19 cellular contexts compared by ENCODE assay signal in genomic region chr5:60490597-60491166, GRCh38.
"Had no signal": no experiment of that assay in that cellular context is flagged by ENCODE, and none has a peak within 500 bp of the region (broad histone marks: within the 10 kb centered on the region; RNA-seq: fewer than 3 reads in every experiment).

No MANE protein-coding gene starts in this region.

- H3K27me3 Mint-ChIP-seq: activated CD4-positive, alpha-beta T cell treated with anti-CD3 and anti-CD28 coated beads for 36 hours; activated CD8-positive, alpha-beta T cell treated with anti-CD3 and anti-CD28 coated beads for 36 hours; dendritic cell treated with granulocyte-macrophage colony-stimulating factor and Interleukin-4, amounts not matched to agents 40 ng/mL and 50 ng/mL, for 4 days; naive thymus-derived CD8-positive, alpha-beta T cell; progenitor cell of endocrine pancreas; stimulated activated naive B cell treated with anti-CD40 and anti-IgM and Interleukin-4, amounts not matched to agents 10 μg/mL and 1 μg/mL and 100 μg/mL, for 72 hours had no signal

- H3K4me1 Mint-ChIP-seq: activated CD4-positive, alpha-beta T cell treated with anti-CD3 and anti-CD28 coated beads for 36 hours; activated naive CD8-positive, alpha-beta T cell treated with anti-CD3 and anti-CD28 coated beads, Interleukin-2, amount 10 ng/mL, durations not matched to agents 7 days and 5 days had no signal

- H3K9me3 Mint-ChIP-seq: activated CD8-positive, alpha-beta T cell treated with anti-CD3 and anti-CD28 coated beads for 36 hours; dendritic cell treated with granulocyte-macrophage colony-stimulating factor and Interleukin-4, amounts not matched to agents 40 ng/mL and 50 ng/mL, for 4 days; endodermal cell; naive thymus-derived CD8-positive, alpha-beta T cell; stimulated activated naive B cell treated with anti-CD40 and anti-IgM and Interleukin-4, amounts not matched to agents 10 μg/mL and 1 μg/mL and 100 μg/mL, for 72 hours had no signal

- H3K4me3 Mint-ChIP-seq: activated CD4-positive, alpha-beta T cell treated with anti-CD3 and anti-CD28 coated beads for 36 hours; activated CD8-positive, alpha-beta T cell treated with anti-CD3 and anti-CD28 coated beads for 36 hours; activated naive CD8-positive, alpha-beta T cell treated with anti-CD3 and anti-CD28 coated beads, Interleukin-2, amount 10 ng/mL, durations not matched to agents 7 days and 5 days; activated T-cell treated with anti-CD3 and anti-CD28 coated beads, Interleukin-2, amount 50 U/mL, for 72 hours; dendritic cell treated with granulocyte-macrophage colony-stimulating factor and Interleukin-4, amounts not matched to agents 40 ng/mL and 50 ng/mL, for 4 days; endodermal cell; naive thymus-derived CD8-positive, alpha-beta T cell; stimulated activated naive B cell treated with anti-CD40 and anti-IgM and Interleukin-4, amounts not matched to agents 10 μg/mL and 1 μg/mL and 100 μg/mL, for 72 hours had no signal

- ATAC-seq: activated CD4-positive, alpha-beta T cell treated with anti-CD3 and anti-CD28 coated beads for 36 hours; activated CD8-positive, alpha-beta T cell treated with anti-CD3 and anti-CD28 coated beads for 36 hours; activated T-cell treated with anti-CD3 and anti-CD28 coated beads, Interleukin-2, amount 50 U/mL, for 72 hours; esophagus mucosa; left colon; naive thymus-derived CD8-positive, alpha-beta T cell; sciatic nerve; stimulated activated naive B cell treated with anti-CD40 and anti-IgM and Interleukin-4, amounts not matched to agents 10 μg/mL and 1 μg/mL and 100 μg/mL, for 72 hours had no signal

- H3K36me3 Mint-ChIP-seq: activated naive CD8-positive, alpha-beta T cell treated with anti-CD3 and anti-CD28 coated beads, Interleukin-2, amount 10 ng/mL, durations not matched to agents 7 days and 5 days; naive thymus-derived CD8-positive, alpha-beta T cell; stimulated activated naive B cell treated with anti-CD40 and anti-IgM and Interleukin-4, amounts not matched to agents 10 μg/mL and 1 μg/mL and 100 μg/mL, for 72 hours had no signal

- H3K27ac Mint-ChIP-seq: activated CD4-positive, alpha-beta T cell treated with anti-CD3 and anti-CD28 coated beads for 36 hours; activated CD8-positive, alpha-beta T cell treated with anti-CD3 and anti-CD28 coated beads for 36 hours; activated naive CD8-positive, alpha-beta T cell treated with anti-CD3 and anti-CD28 coated beads, Interleukin-2, amount 10 ng/mL, durations not matched to agents 7 days and 5 days; activated T-cell treated with anti-CD3 and anti-CD28 coated beads, Interleukin-2, amount 50 U/mL, for 72 hours; dendritic cell treated with granulocyte-macrophage colony-stimulating factor and Interleukin-4, amounts not matched to agents 40 ng/mL and 50 ng/mL, for 4 days; endodermal cell; naive thymus-derived CD8-positive, alpha-beta T cell; progenitor cell of endocrine pancreas; stimulated activated naive B cell treated with anti-CD40 and anti-IgM and Interleukin-4, amounts not matched to agents 10 μg/mL and 1 μg/mL and 100 μg/mL, for 72 hours had no signal

- DNase-seq: activated CD4-positive, alpha-beta T cell treated with anti-CD3 and anti-CD28 coated beads for 36 hours; activated CD8-positive, alpha-beta memory T cell treated with anti-CD3 and anti-CD28 coated beads, Interleukin-2, amount 50 U/mL, for 4 hours; activated CD8-positive, alpha-beta T cell treated with anti-CD3 and anti-CD28 coated beads for 36 hours; activated naive CD8-positive, alpha-beta T cell treated with anti-CD3 and anti-CD28 coated beads, Interleukin-2, amount 10 ng/mL, durations not matched to agents 7 days and 5 days; activated T-cell treated with anti-CD3 and anti-CD28 coated beads, Interleukin-2, amount 50 U/mL, for 72 hours; central memory CD4-positive, alpha-beta T cell; endodermal cell; head of caudate nucleus; left colon; naive thymus-derived CD8-positive, alpha-beta T cell; nucleus accumbens; stimulated activated CD4-positive, alpha-beta T cell treated with anti-CD3 and anti-CD28 coated beads, Interleukin-2, amount 100 ng/mL, for 24 hours; stimulated activated naive B cell treated with anti-CD40 and anti-IgM and Interleukin-4, amounts not matched to agents 10 μg/mL and 1 μg/mL and 100 μg/mL, for 72 hours; T1000 had no signal

- H3K4me3 ChIP-seq: lung had no signal
